Comparison of ENCODE assay signal across 8 cellular contexts in genomic region chr16:72664480-72665408, GRCh38.
DNase-seq lines count a peak whose midpoint lies in the region; ATAC-seq and TF ChIP-seq lines count a peak whose summit lies in the region.

No MANE protein-coding gene starts in this region.

- in situ Hi-C loops in GM13977 (cut with MboI; ENCODE audit: low pct_unique_long_range_greater_than_20kb, low sequenced_read_pairs, unreplicated experiment), result loop anchor here (10.0 kb wide), 1 partner anchor 370 kb away; no protein-coding TSS in a partner anchor

- H3K4me3 Mint-ChIP-seq in T-cell (peak overlapping the region; percentile 98 to 100 (median 99)), progenitor cell of endocrine pancreas (ENCODE audit: low read depth) (peak overlapping the region; percentile 95)

- no peaks in the 10 kb centered on the region for H3K27me3 ChIP-seq in left ventricle myocardium inferior (ENCODE audit: low read depth)

- H3K4me1 Mint-ChIP-seq in T-cell, result peaks cover 11 to 23% (median 20%) of the 10 kb centered on the region in 3 donors
- H3K4me1 Mint-ChIP-seq in progenitor cell of endocrine pancreas (ENCODE audit: low read depth), result peaks cover 7% of the 10 kb centered on the region

- H3K4me1 ChIP-seq in left ventricle myocardium inferior (peaks cover 20% of the 10 kb centered on the region), urinary bladder (ENCODE audit: insufficient read depth) (no peaks in the 10 kb centered on the region)

- no peaks in the 10 kb centered on the region for H3K36me3 ChIP-seq in left ventricle myocardium inferior
- H3K36me3 ChIP-seq in urinary bladder (ENCODE audit: insufficient read depth), result no peaks in the 10 kb centered on the region

- under 1% methylated on average over 61 of the region's 61 CpGs for WGBS in urinary bladder

- intact Hi-C loops in left ventricle myocardium inferior (cut with micrococcal nuclease), result no loop called here

- peak overlapping the region; percentile 68 to 92 for H3K27ac Mint-ChIP-seq in T-cell
- H3K27ac Mint-ChIP-seq in progenitor cell of endocrine pancreas, result peak overlapping the region; percentile 98

- no peak for TF ChIP-seq CTCF in GM13977 (IDR thresholded peaks at IDR 0.05; ENCODE audit: extremely low read depth, insufficient read depth, missing control alignments)
- TF ChIP-seq CTCF in left ventricle myocardium inferior (IDR thresholded peaks at IDR 0.05; ENCODE audit: borderline replicate concordance), result no peak
- TF ChIP-seq CTCF in progenitor cell of endocrine pancreas (IDR thresholded peaks at IDR 0.05; ENCODE audit: unreplicated experiment), result no peak

- peaks cover 0 to 5% of the 10 kb centered on the region in 2 donors for H3K27me3 Mint-ChIP-seq in T-cell
- no peaks in the 10 kb centered on the region for H3K27me3 Mint-ChIP-seq in progenitor cell of endocrine pancreas

- ATAC-seq in HG02870 (IDR thresholded peaks at IDR 0.05; ENCODE audit: unreplicated experiment) (peak; percentile 100), T-cell (replicated peaks in 1 of 4) (peak; percentile 99 to 100 (median 100))

- CTCF ChIA-PET in T-cell (lab: Charles Lee), result interaction anchor here in 1 of 2 donors (0.5 to 1.1 kb wide), 2 partner anchors 374 to 571 kb away, joined by 3 read pairs; partner anchors contain the start of genes DHX38 and TXNL4B

- H3K27ac ChIP-seq in left ventricle myocardium inferior (replicated peaks) (no peak overlapping the region), urinary bladder (ENCODE audit: low read depth) (no peak overlapping the region)

- H3K9me3 Mint-ChIP-seq in T-cell (no peaks in the 10 kb centered on the region), progenitor cell of endocrine pancreas (ENCODE audit: low read depth) (peaks cover 8% of the 10 kb centered on the region)

- no peaks in the 10 kb centered on the region for H3K9me3 ChIP-seq in left ventricle myocardium inferior (replicated peaks)

- peaks cover 3% of the 10 kb centered on the region for H3K36me3 Mint-ChIP-seq in T-cell
- peaks cover 6% of the 10 kb centered on the region for H3K36me3 Mint-ChIP-seq in progenitor cell of endocrine pancreas (ENCODE audit: insufficient read depth)

- POLR2A ChIA-PET in T-cell (lab: Charles Lee), result no interaction called here

- H3K4me3 ChIP-seq in left ventricle myocardium inferior (peak overlapping the region; percentile 82), urinary bladder (ENCODE audit: low read depth, low read length) (peak overlapping the region; percentile 88)

- DNase-seq in GM13977 (ENCODE audit: low spot score) (peak; percentile 93), NCI-H146 (lab: John Stamatoyannopoulos, UW) (peak; percentile 98), T-cell (peak; percentile 82 to 95 (median 92)), amniotic stem cell (lab: John Stamatoyannopoulos, UW) (peak; percentile 98), left ventricle myocardium inferior (peak; percentile 94), progenitor cell of endocrine pancreas (ENCODE audit: low spot score, unreplicated experiment) (peak; percentile 91)
